In the genomic region with DNA sequence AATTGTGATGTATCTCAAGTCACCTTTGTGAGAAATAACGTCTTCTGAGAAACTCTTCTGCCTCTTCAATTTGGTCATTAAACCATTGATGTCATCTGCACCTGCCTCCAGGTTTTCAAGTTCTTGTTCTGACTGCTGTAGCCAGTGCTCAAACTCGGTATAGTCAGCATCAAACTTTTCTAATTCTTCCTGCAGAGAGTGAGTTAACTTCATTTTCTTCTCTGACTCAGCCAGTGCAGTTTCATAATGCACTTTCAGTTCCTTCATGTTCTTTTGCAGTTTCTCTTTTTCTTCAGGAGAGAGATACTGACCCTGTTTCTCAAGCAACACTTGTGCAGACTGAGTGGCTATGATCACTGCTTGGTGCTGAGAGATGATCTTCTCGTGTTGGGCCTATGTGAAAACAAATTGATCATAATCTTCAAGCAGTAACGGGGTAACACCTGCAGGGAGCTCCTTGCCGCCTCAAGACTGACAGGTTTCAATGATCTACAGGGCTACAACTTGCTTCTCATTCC, we compare ENCODE assay signal across 9 cellular contexts. TPM values are rescaled to one million over a fixed set of nuclear protein-coding genes. Genes with fewer than 3 reads are reported as not detected.
DNase-seq lines count a peak whose midpoint lies in the region; ATAC-seq and TF ChIP-seq lines count a peak whose summit lies in the region.
"Had no signal": no experiment of that assay in that cellular context is flagged by ENCODE, and none has a peak within 500 bp of the region (broad histone marks: within the 10 kb centered on the region; RNA-seq: fewer than 3 reads in every experiment).

No MANE protein-coding gene starts in this region.

- intact Hi-C loops in sigmoid colon (cut with DNase I), result loop anchor here (1.0 to 2.0 kb wide), 2 partner anchors 235 to 279 kb away; no protein-coding TSS in a partner anchor

- TF ChIP-seq EP300 in sigmoid colon (IDR thresholded peaks at IDR 0.05), result no peak

- peaks cover 21% of the 10 kb centered on the region for H3K4me1 Mint-ChIP-seq in activated naive CD8-positive, alpha-beta T cell treated with anti-CD3 and anti-CD28 coated beads for 36 hours

- TF ChIP-seq CTCF in GM12865 (IDR thresholded peaks at IDR 0.05; ENCODE audit: insufficient read depth, low read depth, low read length, missing control alignments) (no peak), sigmoid colon (IDR thresholded peaks at IDR 0.05) (no peak)

- no peak overlapping the region for H3K27ac Mint-ChIP-seq in activated naive CD8-positive, alpha-beta T cell treated with anti-CD3 and anti-CD28 coated beads for 36 hours

- TF ChIP-seq POLR2A in sigmoid colon (IDR thresholded peaks at IDR 0.05), result no peak

- no peaks in the 10 kb centered on the region for H3K36me3 Mint-ChIP-seq in activated naive CD8-positive, alpha-beta T cell treated with anti-CD3 and anti-CD28 coated beads for 36 hours

- H3K4me3 ChIP-seq in GM12865 (ENCODE audit: low read depth, low read length) (no peak overlapping the region), sigmoid colon (no peak overlapping the region)
- H3K4me3 ChIP-seq: cardiac muscle cell had no signal

- ATAC-seq in GM19452 (IDR thresholded peaks at IDR 0.05; ENCODE audit: unreplicated experiment) (peak; percentile 95), HG03354 (IDR thresholded peaks at IDR 0.05; ENCODE audit: poor library complexity, severe bottlenecking, unreplicated experiment) (peak; percentile 93)

- H3K27me3 Mint-ChIP-seq in activated naive CD8-positive, alpha-beta T cell treated with anti-CD3 and anti-CD28 coated beads for 36 hours, result peaks cover 10% of the 10 kb centered on the region

- peaks cover 0 to 74% (median 13%) of the 10 kb centered on the region in 4 donors for H3K36me3 ChIP-seq in sigmoid colon

- 65 to 82% methylated on average over 5 of the region's 5 CpGs for WGBS in sigmoid colon, 2 donors

- H3K4me1 ChIP-seq in sigmoid colon, result peaks cover 0 to 38% (median 23%) of the 10 kb centered on the region in 4 donors

- H3K9me3 ChIP-seq in sigmoid colon, result no peaks in the 10 kb centered on the region

- H3K27me3 ChIP-seq in sigmoid colon, result no peaks in the 10 kb centered on the region
- H3K27me3 ChIP-seq: cardiac muscle cell had no signal

- DNase-seq in GM12865 (ENCODE audit: low read depth), result peak; percentile 92
- peak; percentile 14 for DNase-seq in activated naive CD8-positive, alpha-beta T cell treated with anti-CD3 and anti-CD28 coated beads for 36 hours
- DNase-seq in sigmoid colon, result no peak
- DNase-seq in activated gamma-delta T cell treated with Interleukin-2 at 50 U/mL for 16 hours, result no peak
- no peak for DNase-seq in middle frontal gyrus (ENCODE audit: extremely low spot score, low spot score)
- DNase-seq in DMS79 treated with DMSO at 0.1 percent for 48 hours (lab: John Stamatoyannopoulos, UW), result no peak

- H3K4me3 Mint-ChIP-seq in activated naive CD8-positive, alpha-beta T cell treated with anti-CD3 and anti-CD28 coated beads for 36 hours, result no peak overlapping the region

- no peaks in the 10 kb centered on the region for H3K9me3 Mint-ChIP-seq in activated naive CD8-positive, alpha-beta T cell treated with anti-CD3 and anti-CD28 coated beads for 36 hours

- peak overlapping the region in 2 of 4 donors; percentile 35 to 51 for H3K27ac ChIP-seq in sigmoid colon
- H3K27ac ChIP-seq: cardiac muscle cell had no signal

RNA-seq across cellular contexts. Expression of gene DST, which starts 48.8 kb away (rescaled TPM):
- total RNA-seq in activated naive CD8-positive, alpha-beta T cell treated with anti-CD3 and anti-CD28 coated beads for 36 hours, result 1 to 10 TPM; 1.8 to 2.9 TPM
- 100 to 1,000 TPM; 495 to 791 (median 604) TPM for total RNA-seq in sigmoid colon
- polyA plus RNA-seq in sigmoid colon, result 10 to 100 TPM; 62.5 to 79.8 (median 69.1) TPM

Comparison
In these comparisons a context has a peak if more than half of its experiments do, and no peak if none do; other contexts are left out.
1. DNase-seq: peak in GM12865 (single experiment) and activated naive CD8-positive, alpha-beta T cell treated with anti-CD3 and anti-CD28 coated beads for 36 hours (single experiment); none in sigmoid colon (single experiment), activated gamma-delta T cell treated with Interleukin-2 at 50 U/mL for 16 hours (single experiment), middle frontal gyrus (single experiment) and DMS79 treated with DMSO at 0.1 percent for 48 hours (single experiment).
2. RNA of gene DST, which starts 48.8 kb away (total RNA-seq): 495 to 791 TPM in sigmoid colon; 1.8 to 2.9 TPM in activated naive CD8-positive, alpha-beta T cell treated with anti-CD3 and anti-CD28 coated beads for 36 hours; every median in the first group is over 100 times any median in the second.